8 cellular contexts compared by ENCODE assay signal in the genomic region with DNA sequence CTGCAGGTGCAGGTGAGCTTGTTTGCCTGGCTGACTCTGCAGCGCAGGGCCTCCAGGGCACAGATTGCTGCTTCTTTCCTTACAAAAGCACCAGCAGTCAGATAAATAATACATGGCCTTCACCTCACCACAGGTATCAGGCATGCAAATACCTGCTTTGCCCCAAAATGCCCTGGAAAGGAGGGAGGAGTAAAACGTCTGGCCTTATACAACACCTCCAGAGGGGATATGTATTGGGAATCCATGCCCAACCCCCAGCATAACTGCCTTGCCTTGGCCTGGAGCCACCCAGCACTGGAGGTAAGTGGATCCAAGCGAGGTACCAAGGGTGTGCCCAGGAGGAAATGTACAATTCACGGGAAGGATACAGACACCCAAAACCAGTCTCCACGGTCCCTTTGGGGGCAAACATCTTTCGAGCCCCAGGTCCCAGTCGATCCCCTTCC. TPM values are rescaled to one million over a fixed set of nuclear protein-coding genes. Genes with fewer than 3 reads are reported as not detected.
DNase-seq lines count a peak whose midpoint lies in the region; ATAC-seq and TF ChIP-seq lines count a peak whose summit lies in the region.

No MANE protein-coding gene starts in this region.

- H3K27ac ChIP-seq in iPS DF 6.9 (ENCODE audit: low read length) (no peak overlapping the region), skin epidermis (peak overlapping the region; percentile 68 to 96 (median 92))

- peak in 1 of 2 donors; percentile 1 for ATAC-seq in activated naive CD4-positive, alpha-beta T cell treated with anti-CD3 and anti-CD28 coated beads, Interleukin-2, amount 50 U/mL, for 72 hours

- H3K4me3 Mint-ChIP-seq in Calu3 (ENCODE audit: low read depth, unreplicated experiment): peak overlapping the region; percentile 94

- H3K4me3 ChIP-seq in iPS DF 6.9 (ENCODE audit: low read length) (peak overlapping the region; percentile 91; the same call in 1 of the 2 replicates), skin epidermis (peak overlapping the region; percentile 68 to 98 (median 89))

- WGBS in iPS DF 6.9 (ENCODE audit: insufficient coverage, insufficient read length): no CpG with 5 or more reads among the region's 7 CpGs

- no peaks in the 10 kb centered on the region for H3K9me3 Mint-ChIP-seq in Calu3 (ENCODE audit: low read depth, unreplicated experiment)
- H3K9me3 Mint-ChIP-seq in activated naive CD4-positive, alpha-beta T cell treated with anti-CD3 and anti-CD28 coated beads, Interleukin-2, amount 50 U/mL, for 72 hours: no peaks in the 10 kb centered on the region

- H3K4me1 Mint-ChIP-seq in Calu3 (ENCODE audit: low read depth, unreplicated experiment): peaks cover 29% of the 10 kb centered on the region

- H3K27me3 ChIP-seq in iPS DF 6.9 (ENCODE audit: control insufficient read depth, insufficient read depth, low read length): no peaks in the 10 kb centered on the region

- no peak for TF ChIP-seq CTCF in Calu3 (IDR thresholded peaks at IDR 0.05; ENCODE audit: unreplicated experiment)

- DNase-seq in Calu3: peak; percentile 51
- DNase-seq in activated naive CD4-positive, alpha-beta T cell treated with anti-CD3 and anti-CD28 coated beads, Interleukin-2, amount 50 U/mL, for 72 hours (ENCODE audit: low spot score in 2 of 2): no peak
- no peak for DNase-seq in iPS DF 6.9 (ENCODE audit: low read depth, low spot score)
- no peak for DNase-seq in NOMO-1 (lab: John Stamatoyannopoulos, UW; ENCODE audit: unreplicated experiment in 2 of 2)
- DNase-seq in HuH-7.5 (ENCODE audit: low spot score): no peak
- no peak for DNase-seq in occipital lobe (lab: John Stamatoyannopoulos, UW)

- peaks cover 40% of the 10 kb centered on the region for H3K36me3 Mint-ChIP-seq in Calu3 (ENCODE audit: insufficient read depth, unreplicated experiment)
- no peaks in the 10 kb centered on the region for H3K36me3 Mint-ChIP-seq in activated naive CD4-positive, alpha-beta T cell treated with anti-CD3 and anti-CD28 coated beads, Interleukin-2, amount 50 U/mL, for 72 hours

- no peaks in the 10 kb centered on the region for H3K9me3 ChIP-seq in iPS DF 6.9 (ENCODE audit: control insufficient read depth, insufficient read depth, low read length)

- BruUV-seq in Calu3 (replicated peaks; lab: Mats Ljungman, UMichigan): no TSS peak

- no peaks in the 10 kb centered on the region for H3K27me3 Mint-ChIP-seq in Calu3 (ENCODE audit: unreplicated experiment)

- no peak for TF ChIP-seq RAD21 in Ishikawa (IDR thresholded peaks at IDR 0.05; ENCODE audit: low read depth)

- H3K36me3 ChIP-seq in iPS DF 6.9 (ENCODE audit: control insufficient read depth, insufficient read depth, low read length): no peaks in the 10 kb centered on the region

- CTCF ChIA-PET in Calu3 (lab: Charles Lee): no interaction called here

- TF ChIP-seq EP300 in Ishikawa (IDR thresholded peaks at IDR 0.05; ENCODE audit: borderline replicate concordance): no peak

- intact Hi-C loops in Calu3 (cut with micrococcal nuclease; ENCODE audit: unreplicated experiment): no loop called here

- peak overlapping the region; percentile 47 for H3K27ac Mint-ChIP-seq in Calu3 (ENCODE audit: unreplicated experiment)
- H3K27ac Mint-ChIP-seq in activated naive CD4-positive, alpha-beta T cell treated with anti-CD3 and anti-CD28 coated beads, Interleukin-2, amount 50 U/mL, for 72 hours: peak overlapping the region; percentile 88 to 90

- peaks cover 3% of the 10 kb centered on the region; the same call in 1 of the 2 replicates for H3K4me1 ChIP-seq in iPS DF 6.9 (ENCODE audit: control insufficient read depth, insufficient read depth, low read length)

TF ChIP-seq in Ishikawa, 13 proteins besides CTCF, POLR2A, EP300 and RAD21:
- TF ChIP-seq CREB1 (IDR thresholded peaks at IDR 0.05; ENCODE audit: low read depth) (no peak), TCF12 (IDR thresholded peaks at IDR 0.05; ENCODE audit: low read depth) (no peak), TAF1 (IDR thresholded peaks at IDR 0.05; ENCODE audit: low read depth) (no peak), NFIC (IDR thresholded peaks at IDR 0.05) (peak; percentile 70), TEAD4 (IDR thresholded peaks at IDR 0.05) (no peak)

RNA-seq across cellular contexts. Expression of gene TMEM184B, which starts 0.9 kb away (rescaled TPM):
- total RNA-seq in Calu3 (2022) (113 and 114 TPM in 2 replicates), occipital lobe (10.9 TPM)
- 10 to 100 TPM; 21.4 to 22.0 TPM for total RNA-seq in activated naive CD4-positive, alpha-beta T cell treated with anti-CD3 and anti-CD28 coated beads, Interleukin-2, amount 50 U/mL, for 72 hours

RNA-seq across cellular contexts. Expression of gene CSNK1E, which starts 45.3 kb away (rescaled TPM):
- total RNA-seq in Calu3 (2022): 172 and 178 TPM in 2 replicates
- total RNA-seq in activated naive CD4-positive, alpha-beta T cell treated with anti-CD3 and anti-CD28 coated beads, Interleukin-2, amount 50 U/mL, for 72 hours: 100 to 1,000 TPM in 1 of 2 donors, 10 to 100 TPM in 1; 99.6 to 110 TPM
- total RNA-seq in occipital lobe: 172 TPM
